8 cellular contexts compared by ENCODE assay signal in the genomic region with DNA sequence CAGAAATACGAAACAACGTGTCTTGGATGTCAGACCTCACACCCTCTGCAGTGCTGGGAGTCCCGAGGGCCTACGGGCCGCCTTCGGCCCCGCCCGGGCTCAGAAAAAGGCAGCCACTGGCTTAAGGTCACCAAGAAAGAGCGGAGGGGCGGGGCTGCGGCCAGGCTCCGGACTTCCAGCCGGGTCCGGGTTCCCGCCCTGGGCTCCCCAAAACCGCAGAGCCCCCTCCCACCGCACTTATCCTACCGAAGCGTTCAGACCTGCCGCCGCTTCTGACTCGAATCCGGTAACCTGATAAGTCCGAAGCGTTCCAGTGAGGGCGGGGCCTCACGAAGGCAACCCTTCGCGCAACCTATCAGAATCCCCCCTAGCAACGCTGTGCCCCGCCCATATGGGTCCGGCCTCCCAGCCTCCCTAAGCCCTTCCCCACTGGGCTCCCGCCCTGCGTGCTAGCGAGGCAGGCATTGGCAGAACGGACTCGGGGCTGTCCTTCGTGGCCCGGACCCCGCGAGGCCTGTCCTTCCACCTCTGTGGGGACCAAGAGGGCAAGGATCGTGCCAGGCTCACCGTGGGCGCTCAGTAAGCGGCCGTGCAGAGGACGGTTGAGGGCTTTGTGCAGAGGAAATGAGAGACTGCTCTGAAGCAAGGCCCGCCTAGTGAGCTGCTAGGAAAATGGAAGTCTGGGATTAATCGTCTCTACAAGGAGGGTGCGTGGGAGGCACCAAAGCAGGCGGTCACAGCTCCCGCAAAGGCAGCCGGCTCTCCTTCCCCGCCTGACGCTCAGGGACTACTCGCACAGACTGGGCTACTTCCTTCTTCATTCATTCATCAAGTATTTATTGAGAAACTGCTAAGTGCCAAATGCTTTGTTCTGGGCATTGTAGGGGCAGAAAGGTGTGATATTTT. TPM values are rescaled to one million over a fixed set of nuclear protein-coding genes. Genes with fewer than 3 reads are reported as not detected.
A peak's percentile ranks its signal among the peaks of the same experiment; 100 is the strongest.
DNase-seq lines count a peak whose midpoint lies in the region; ATAC-seq and TF ChIP-seq lines count a peak whose summit lies in the region.

A gene (minus strand): TSS at position 296 of the 906 bp plus-strand sequence. CDS start 515 bp downstream, outside the sequence.

- no peaks in the 10 kb centered on the region for H3K27me3 Mint-ChIP-seq in activated naive CD8-positive, alpha-beta T cell treated with anti-CD3 and anti-CD28 coated beads for 36 hours
- H3K27me3 Mint-ChIP-seq in glutamatergic neuron (ENCODE audit: unreplicated experiment), result peaks cover 7% of the 10 kb centered on the region

- peak within 1 kb of the TSS; percentile 87 for H2AFZ ChIP-seq in SU-DHL-6 (ENCODE audit: low read depth, low read length, severe bottlenecking)
- peak within 1 kb of the TSS; percentile 99 for H2AFZ ChIP-seq in osteoblast (ENCODE audit: low read length)

- H3K9me3 Mint-ChIP-seq in activated naive CD8-positive, alpha-beta T cell treated with anti-CD3 and anti-CD28 coated beads for 36 hours, result no peaks in the 10 kb centered on the region
- peaks cover 5% of the 10 kb centered on the region for H3K9me3 Mint-ChIP-seq in glutamatergic neuron (ENCODE audit: unreplicated experiment)

- H3K4me3 ChIP-seq in GM12864 (ENCODE audit: low read depth, low read length) (peak within 1 kb of the TSS; percentile 77), SU-DHL-6 (ENCODE audit: insufficient read depth, low read length, poor library complexity, severe bottlenecking) (peak within 1 kb of the TSS; percentile 56), osteoblast (ENCODE audit: insufficient read depth, low read length) (peak within 1 kb of the TSS; percentile 85), testis (peak within 1 kb of the TSS; percentile 67 to 75)

- no peaks in the 10 kb centered on the region for H3K9me3 ChIP-seq in SU-DHL-6 (ENCODE audit: insufficient read depth, low read length)
- H3K9me3 ChIP-seq in osteoblast (ENCODE audit: low read depth, low read length), result no peaks in the 10 kb centered on the region
- no peaks in the 10 kb centered on the region for H3K9me3 ChIP-seq in testis

- H3K36me3 ChIP-seq in SU-DHL-6 (ENCODE audit: low read length) (no peaks in the 10 kb centered on the region), osteoblast (ENCODE audit: insufficient read depth, low read length) (peaks cover 7% of the 10 kb centered on the region), testis (ENCODE audit: low read depth, missing control alignments) (no peaks in the 10 kb centered on the region)

- H3K9ac ChIP-seq in SU-DHL-6 (ENCODE audit: low read length), result peak within 1 kb of the TSS; percentile 68

- H3K9me2 ChIP-seq in SU-DHL-6 (replicated peaks; ENCODE audit: insufficient read depth, low read length), result no peaks in the 10 kb centered on the region

- H3K79me2 ChIP-seq in SU-DHL-6 (ENCODE audit: insufficient read depth, low read length), result no peaks in the 10 kb centered on the region
- peaks cover 24% of the 10 kb centered on the region for H3K79me2 ChIP-seq in osteoblast (ENCODE audit: insufficient read depth, low read length)

- TF ChIP-seq CTCF in GM12864 (IDR thresholded peaks at IDR 0.05; ENCODE audit: low read depth, low read length, missing control alignments) (no peak), SU-DHL-6 (IDR thresholded peaks at IDR 0.05; ENCODE audit: insufficient read depth, low read length, poor library complexity, severe bottlenecking) (no peak), glutamatergic neuron (IDR thresholded peaks at IDR 0.05; ENCODE audit: partially characterized antibody, unreplicated experiment) (no peak), osteoblast (IDR thresholded peaks at IDR 0.05; ENCODE audit: extremely low read depth, low read depth, low read length) (no peak), testis (IDR thresholded peaks at IDR 0.05) (no peak)

- WGBS in testis, 2 donors, result 0 to 1% methylated on average over 21 to 56 of the region's 56 CpGs

- no peaks in the 10 kb centered on the region for H3F3A ChIP-seq in SU-DHL-6 (ENCODE audit: insufficient read depth)

- peaks cover 30% of the 10 kb centered on the region for H3K4me1 ChIP-seq in osteoblast (ENCODE audit: insufficient read depth, low read length)
- peaks cover 24% of the 10 kb centered on the region for H3K4me1 ChIP-seq in testis

- ATAC-seq in HG02759 (IDR thresholded peaks at IDR 0.05; ENCODE audit: unreplicated experiment), result peak; percentile 91

- DNase-seq in GM12864 (ENCODE audit: low read depth) (peak; percentile 93), NCI-H1417 (lab: John Stamatoyannopoulos, UW) (peak; percentile 89 to 96 (median 92)), glutamatergic neuron (peak; percentile 94), osteoblast (ENCODE audit: insufficient read length, low spot score, missing footprints) (peak; percentile 99), testis (peak; percentile 97)
- DNase-seq in activated naive CD8-positive, alpha-beta T cell treated with anti-CD3 and anti-CD28 coated beads for 36 hours, result peak; percentile 92

- H3K4me1 Mint-ChIP-seq in activated naive CD8-positive, alpha-beta T cell treated with anti-CD3 and anti-CD28 coated beads for 36 hours, result peaks cover 30% of the 10 kb centered on the region
- peaks cover 10% of the 10 kb centered on the region for H3K4me1 Mint-ChIP-seq in glutamatergic neuron (ENCODE audit: low read depth, unreplicated experiment)

- H3K27me3 ChIP-seq in SU-DHL-6 (ENCODE audit: low read length) (no peaks in the 10 kb centered on the region), osteoblast (ENCODE audit: insufficient read depth, low read length) (no peaks in the 10 kb centered on the region), testis (no peaks in the 10 kb centered on the region)

- H3K27ac ChIP-seq in SU-DHL-6 (ENCODE audit: low read depth, low read length), result peak within 1 kb of the TSS; percentile 47
- H3K27ac ChIP-seq in osteoblast (ENCODE audit: low read depth, low read length), result peak within 1 kb of the TSS; percentile 94
- H3K27ac ChIP-seq in testis, result peak within 1 kb of the TSS; percentile 79 to 93

- H3K4me2 ChIP-seq in SU-DHL-6 (ENCODE audit: low read depth, low read length, poor library complexity, severe bottlenecking) (peak within 1 kb of the TSS; percentile 81), osteoblast (ENCODE audit: insufficient read depth, low read length) (peak within 1 kb of the TSS; percentile 91)

- H3K27ac Mint-ChIP-seq in activated naive CD8-positive, alpha-beta T cell treated with anti-CD3 and anti-CD28 coated beads for 36 hours, result peak within 1 kb of the TSS; percentile 89
- peak within 1 kb of the TSS; percentile 70 for H3K27ac Mint-ChIP-seq in glutamatergic neuron (ENCODE audit: unreplicated experiment)

- peak; percentile 56 for TF ChIP-seq POLR2A in testis (IDR thresholded peaks at IDR 0.05)

- peak within 1 kb of the TSS; percentile 84 for H3K4me3 Mint-ChIP-seq in activated naive CD8-positive, alpha-beta T cell treated with anti-CD3 and anti-CD28 coated beads for 36 hours
- peak within 1 kb of the TSS; percentile 88 for H3K4me3 Mint-ChIP-seq in glutamatergic neuron (ENCODE audit: unreplicated experiment)

- H4K20me1 ChIP-seq in SU-DHL-6 (ENCODE audit: low read depth, low read length) (no peaks in the 10 kb centered on the region), osteoblast (ENCODE audit: insufficient read depth, low read length) (no peaks in the 10 kb centered on the region)

- intact Hi-C loops in testis (cut with DNase I; ENCODE audit: low total_unique reads), result no loop called here

- peaks cover 2% of the 10 kb centered on the region for H3K36me3 Mint-ChIP-seq in activated naive CD8-positive, alpha-beta T cell treated with anti-CD3 and anti-CD28 coated beads for 36 hours
- H3K36me3 Mint-ChIP-seq in glutamatergic neuron (ENCODE audit: unreplicated experiment), result peaks cover 6% of the 10 kb centered on the region

RNA-seq across cellular contexts. Expression of the gene that starts here (rescaled TPM):
- 10 to 100 TPM; 13.2 to 16.0 TPM for total RNA-seq in activated naive CD8-positive, alpha-beta T cell treated with anti-CD3 and anti-CD28 coated beads for 36 hours
- total RNA-seq in glutamatergic neuron (ENCODE audit: unreplicated experiment), result 13.0 TPM
- 35.9 and 44.2 TPM in 2 replicates for total RNA-seq in osteoblast
- 10 to 100 TPM; 19.9 to 32.1 TPM for total RNA-seq in testis
- polyA plus RNA-seq in testis (ENCODE audit: insufficient read depth, low read depth, low replicate concordance), result 22.9 TPM

Comparison
In these comparisons a context has a peak if more than half of its experiments do, and no peak if none do; other contexts are left out.
1. Peak in every context shown above with its lines: DNase-seq, ATAC-seq, H3K4me3 ChIP-seq and H3K27ac ChIP-seq.